34 cellular contexts compared by ENCODE assay signal in the genomic region with DNA sequence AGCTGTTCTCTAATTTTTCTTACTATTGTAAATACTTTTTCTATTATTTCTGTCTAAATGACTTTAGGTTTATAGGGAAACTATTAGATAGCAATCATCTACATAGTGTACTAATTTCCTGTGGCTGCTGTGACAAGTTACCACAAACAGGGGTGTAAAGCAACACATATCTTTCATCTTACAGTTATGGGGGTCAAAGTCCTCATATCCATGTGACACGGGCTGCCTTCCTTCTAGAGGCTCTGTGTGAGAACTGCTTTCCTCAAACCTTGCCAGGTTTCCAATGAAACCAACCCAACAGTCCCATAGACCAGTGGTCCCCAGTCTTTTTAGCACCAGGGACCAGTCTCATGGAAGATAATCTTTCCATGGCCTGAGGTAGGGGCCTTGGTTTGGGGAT.
"Had no signal": no experiment of that assay in that cellular context is flagged by ENCODE, and none has a peak within 500 bp of the region (broad histone marks: within the 10 kb centered on the region; RNA-seq: fewer than 3 reads in every experiment).

No MANE protein-coding gene starts in this region.

- ATAC-seq: activated CD8-positive, alpha-beta T cell treated with anti-CD3 and anti-CD28 coated beads for 36 hours; activated T-cell treated with anti-CD3 and anti-CD28 coated beads, Interleukin-2, amount 50 U/mL, for 72 hours; activated T-helper 17 cell treated with anti-CD3 and anti-CD28 coated beads, Interleukin-2, amount 50 U/mL, for 72 hours; PC-3 had no signal

- H3K36me3 ChIP-seq: ascending aorta, cardiac muscle cell, Peyer's patch, SJSA1 had no signal

- H3K4me3 ChIP-seq: ascending aorta, cardiac muscle cell, Peyer's patch, SJSA1 had no signal

- H3K4me1 ChIP-seq: ascending aorta, SJSA1 had no signal

- H3K9me2 ChIP-seq: SK-N-SH had no signal

- H3K27ac ChIP-seq: ascending aorta, cardiac muscle cell, SJSA1 had no signal

- H3K9me3 ChIP-seq: ascending aorta, Peyer's patch, SJSA1, SK-N-SH had no signal

- H3K9ac ChIP-seq: SK-N-SH had no signal

- H3K4me3 Mint-ChIP-seq: activated CD4-positive, alpha-beta T cell treated with anti-CD3 and anti-CD28 coated beads, Interleukin-2, amount 10 ng/mL, durations not matched to agents 24 days and 14 days; activated CD8-positive, alpha-beta T cell treated with anti-CD3 and anti-CD28 coated beads for 36 hours; activated naive CD8-positive, alpha-beta T cell treated with anti-CD3 and anti-CD28 coated beads for 36 hours; activated T-cell treated with anti-CD3 and anti-CD28 coated beads, Interleukin-2, amount 50 U/mL, for 72 hours; activated T-helper 17 cell treated with anti-CD3 and anti-CD28 coated beads, Interleukin-2, amount 50 U/mL, for 72 hours; IgD-negative memory B cell had no signal

- H3K4me2 ChIP-seq: SK-N-SH had no signal

- H3K27me3 ChIP-seq: ascending aorta, cardiac muscle cell, Peyer's patch, SJSA1 had no signal

- H3K4me1 Mint-ChIP-seq: activated CD4-positive, alpha-beta T cell treated with anti-CD3 and anti-CD28 coated beads, Interleukin-2, amount 10 ng/mL, durations not matched to agents 24 days and 14 days; activated naive CD8-positive, alpha-beta T cell treated with anti-CD3 and anti-CD28 coated beads for 36 hours; activated T-helper 17 cell treated with anti-CD3 and anti-CD28 coated beads, Interleukin-2, amount 50 U/mL, for 72 hours had no signal

- H3K27ac Mint-ChIP-seq: activated CD4-positive, alpha-beta T cell treated with anti-CD3 and anti-CD28 coated beads, Interleukin-2, amount 10 ng/mL, durations not matched to agents 24 days and 14 days; activated CD8-positive, alpha-beta T cell treated with anti-CD3 and anti-CD28 coated beads for 36 hours; activated naive CD8-positive, alpha-beta T cell treated with anti-CD3 and anti-CD28 coated beads for 36 hours; activated T-cell treated with anti-CD3 and anti-CD28 coated beads, Interleukin-2, amount 50 U/mL, for 72 hours; activated T-helper 17 cell treated with anti-CD3 and anti-CD28 coated beads, Interleukin-2, amount 50 U/mL, for 72 hours; IgD-negative memory B cell had no signal

- DNase-seq: activated CD4-positive, alpha-beta T cell treated with anti-CD3 and anti-CD28 coated beads, Interleukin-2, amount 10 ng/mL, durations not matched to agents 24 days and 14 days; activated CD4-positive, alpha-beta T cell treated with anti-CD3 and anti-CD28 coated beads, Interleukin-2, amount 50 U/mL, for 4 hours; activated CD8-positive, alpha-beta T cell treated with anti-CD3 and anti-CD28 coated beads for 36 hours; activated effector memory CD4-positive, alpha-beta T cell treated with anti-CD3 and anti-CD28 coated beads, Interleukin-2, amount 50 U/mL, for 16 hours; activated naive CD4-positive, alpha-beta T cell; activated naive CD4-positive, alpha-beta T cell treated with anti-CD3 and anti-CD28 coated beads, Interleukin-2, amount 50 U/mL, for 16 hours; activated naive CD8-positive, alpha-beta T cell treated with anti-CD3 and anti-CD28 coated beads for 36 hours; activated T-cell treated with anti-CD3 and anti-CD28 coated beads, Interleukin-2, amount 50 U/mL, for 1 hour; activated T-cell treated with anti-CD3 and anti-CD28 coated beads, Interleukin-2, amount 50 U/mL, for 72 hours; amygdala; Kasumi-1; KG1; MM.1S; NCI-H1092 treated with DMSO at 0.1 percent for 48 hours; NCI-H1417; NCI-H146; NCI-H187; NCI-H2029 treated with DMSO at 0.1 percent for 48 hours; NCI-H2107; NCI-H2171; NCI-H510A; NCI-H526; NK-92 treated with Interleukin-12 subunit alpha and Interleukin-12 subunit beta, amount 100 ng/mL, for 24 hours; PC-3; RPMI8226; SHP77 treated with DMSO at 0.1 percent for 48 hours; SK-N-SH; T1000 had no signal

- H3K9me3 Mint-ChIP-seq: activated CD4-positive, alpha-beta T cell treated with anti-CD3 and anti-CD28 coated beads, Interleukin-2, amount 10 ng/mL, durations not matched to agents 24 days and 14 days; activated CD8-positive, alpha-beta T cell treated with anti-CD3 and anti-CD28 coated beads for 36 hours had no signal

- H3K36me3 Mint-ChIP-seq: activated naive CD8-positive, alpha-beta T cell treated with anti-CD3 and anti-CD28 coated beads for 36 hours had no signal
